30 cellular contexts compared by ENCODE assay signal in the genomic region with DNA sequence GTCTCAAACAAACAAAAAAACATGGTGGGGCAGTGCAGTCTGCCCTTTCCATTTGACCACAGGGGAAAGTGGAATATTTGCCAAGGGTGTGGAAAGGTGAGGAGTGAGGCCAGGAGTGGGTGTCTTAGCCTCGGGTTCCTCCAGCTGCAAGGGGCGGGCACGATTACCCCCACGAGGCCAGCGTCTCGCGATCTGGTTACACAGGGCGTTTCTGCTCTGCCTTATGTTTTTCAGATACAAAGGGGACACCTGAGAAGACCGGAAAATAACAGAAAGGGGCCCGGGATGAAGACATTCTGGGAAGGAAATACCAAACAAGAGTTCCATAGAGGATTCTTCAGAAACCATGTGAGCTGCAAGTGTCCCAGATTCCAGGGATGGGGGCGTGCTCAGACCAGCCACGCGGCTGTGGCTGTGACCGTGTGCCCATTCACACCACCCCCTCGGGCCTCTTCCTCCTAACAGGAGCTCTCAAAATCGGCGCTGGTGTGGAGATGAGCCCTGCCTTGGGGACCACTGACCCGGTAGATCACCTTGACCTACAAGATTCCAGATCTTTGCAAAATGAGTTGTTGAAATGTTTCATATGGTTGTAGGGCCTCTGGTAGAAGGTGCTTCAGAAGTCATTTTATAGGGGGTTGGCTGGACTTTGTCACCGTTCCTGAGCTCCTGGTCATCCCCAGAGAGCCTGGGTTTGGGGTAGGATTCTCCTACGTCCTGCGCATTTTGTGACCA. TPM values are rescaled to one million over a fixed set of nuclear protein-coding genes. Genes with fewer than 3 reads are reported as not detected.
A peak's percentile ranks its signal among the peaks of the same experiment; 100 is the strongest.
DNase-seq lines count a peak whose midpoint lies in the region; ATAC-seq and TF ChIP-seq lines count a peak whose summit lies in the region.
"Had no signal": no experiment of that assay in that cellular context is flagged by ENCODE, and none has a peak within 500 bp of the region (broad histone marks: within the 10 kb centered on the region; RNA-seq: fewer than 3 reads in every experiment).

No MANE protein-coding gene starts in this region.

- no peak for ATAC-seq in activated T-cell treated with anti-CD3 and anti-CD28 coated beads, Interleukin-2, amount 50 U/mL, for 72 hours (replicated peaks in 1 of 2)

- H3K4me3 Mint-ChIP-seq in activated T-cell treated with anti-CD3 and anti-CD28 coated beads, Interleukin-2, amount 50 U/mL, for 72 hours, result no peak overlapping the region
- H3K4me3 Mint-ChIP-seq: activated CD4-positive, alpha-beta T cell treated with anti-CD3 and anti-CD28 coated beads, Interleukin-2, amount 10 ng/mL, durations not matched to agents 24 days and 14 days; central memory CD8-positive, alpha-beta T cell; naive thymus-derived CD4-positive, alpha-beta T cell; stimulated activated naive CD8-positive, alpha-beta T cell treated with anti-CD3 and anti-CD28 coated beads, Interleukin-15, amount 100 ng/mL, for 72 hours had no signal

- peaks cover 24% of the 10 kb centered on the region for H3K4me1 Mint-ChIP-seq in activated T-cell treated with anti-CD3 and anti-CD28 coated beads, Interleukin-2, amount 50 U/mL, for 72 hours (ENCODE audit: low read depth)

- H3K9me3 Mint-ChIP-seq in activated T-cell treated with anti-CD3 and anti-CD28 coated beads, Interleukin-2, amount 50 U/mL, for 72 hours, result no peaks in the 10 kb centered on the region
- H3K9me3 Mint-ChIP-seq: activated CD4-positive, alpha-beta T cell treated with anti-CD3 and anti-CD28 coated beads, Interleukin-2, amount 10 ng/mL, durations not matched to agents 24 days and 14 days; central memory CD8-positive, alpha-beta T cell; H9; IgD-negative memory B cell; naive thymus-derived CD4-positive, alpha-beta T cell; stimulated activated naive CD8-positive, alpha-beta T cell treated with anti-CD3 and anti-CD28 coated beads, Interleukin-15, amount 100 ng/mL, for 72 hours had no signal

- H3K4me2 ChIP-seq in BLaER1 treated with 17β-estradiol and CSF1 and Interleukin-3, amounts not matched to agents 10 nM and 100 nM, result peak overlapping the region in 8 of 11 experiments; percentile 10 to 93 (median 84); a peak in 12 of 22 replicates
- peak overlapping the region; percentile 62 for H3K4me2 ChIP-seq in smooth muscle cell

- H3K36me3 ChIP-seq in BLaER1 treated with 17β-estradiol and CSF1 and Interleukin-3, amounts not matched to agents 10 nM and 100 nM, result no peaks in the 10 kb centered on the region
- H3K36me3 ChIP-seq in muscle layer of colon (ENCODE audit: insufficient read depth, low read length), result no peaks in the 10 kb centered on the region
- H3K36me3 ChIP-seq in smooth muscle cell (ENCODE audit: low read depth), result no peaks in the 10 kb centered on the region
- no peaks in the 10 kb centered on the region for H3K36me3 ChIP-seq in MG63
- H3K36me3 ChIP-seq: ascending aorta had no signal

- H3K27ac Mint-ChIP-seq in activated T-cell treated with anti-CD3 and anti-CD28 coated beads, Interleukin-2, amount 50 U/mL, for 72 hours, result no peak overlapping the region
- H3K27ac Mint-ChIP-seq: IgD-negative memory B cell had no signal

- no peaks in the 10 kb centered on the region for H3K36me3 Mint-ChIP-seq in activated T-cell treated with anti-CD3 and anti-CD28 coated beads, Interleukin-2, amount 50 U/mL, for 72 hours (ENCODE audit: insufficient read depth in 2 of 2)
- H3K36me3 Mint-ChIP-seq: IgD-negative memory B cell; naive thymus-derived CD4-positive, alpha-beta T cell had no signal

- H2AFZ ChIP-seq in smooth muscle cell (ENCODE audit: low read depth), result peak overlapping the region; percentile 1

- peaks cover 19 to 84% (median 57%) of the 10 kb centered on the region in 10 experiments for H3K4me1 ChIP-seq in BLaER1 treated with 17β-estradiol and CSF1 and Interleukin-3, amounts not matched to agents 10 nM and 100 nM
- H3K4me1 ChIP-seq in muscle layer of colon (ENCODE audit: insufficient read depth, low read length) (peaks cover 55% of the 10 kb centered on the region), smooth muscle cell (ENCODE audit: low read depth) (no peaks in the 10 kb centered on the region)

- no peak overlapping the region for H3K4me3 ChIP-seq in BLaER1 treated with 17β-estradiol and CSF1 and Interleukin-3, amounts not matched to agents 10 nM and 100 nM
- H3K4me3 ChIP-seq in muscle layer of colon (ENCODE audit: low read depth in 1 of 2, low read length in 2 of 2) (peak overlapping the region in 1 of 2 donors; percentile 8), smooth muscle cell (no peak overlapping the region), MG63 (no peak overlapping the region)
- H3K4me3 ChIP-seq: ascending aorta had no signal

- no peak overlapping the region for H3K27ac ChIP-seq in BLaER1 treated with 17β-estradiol and CSF1 and Interleukin-3, amounts not matched to agents 10 nM and 100 nM
- H3K27ac ChIP-seq in angular gyrus (ENCODE audit: low read depth, low read length) (peak overlapping the region; percentile 24), muscle layer of colon (ENCODE audit: low read depth, low read length) (peak overlapping the region; percentile 71), smooth muscle cell (ENCODE audit: low read depth) (peak overlapping the region; percentile 35)
- H3K27ac ChIP-seq: ascending aorta, VCaP had no signal

- H4K20me1 ChIP-seq in BLaER1 treated with 17β-estradiol and CSF1 and Interleukin-3, amounts not matched to agents 10 nM and 100 nM, result peaks cover 0 to 36% (median 0%) of the 10 kb centered on the region in 11 experiments; a peak in 5 of 22 replicates
- H4K20me1 ChIP-seq in smooth muscle cell (ENCODE audit: low read depth), result no peaks in the 10 kb centered on the region

- WGBS in smooth muscle cell (ENCODE audit: low lambda C conversion rate), result 75% methylated on average over 21 of the region's 21 CpGs

- no peaks in the 10 kb centered on the region for H3K9me3 ChIP-seq in BLaER1 treated with 17β-estradiol and CSF1 and Interleukin-3, amounts not matched to agents 10 nM and 100 nM (replicated peaks in 1 of 11)
- H3K9me3 ChIP-seq in muscle layer of colon (ENCODE audit: low read length), result no peaks in the 10 kb centered on the region
- no peaks in the 10 kb centered on the region for H3K9me3 ChIP-seq in smooth muscle cell (replicated peaks; ENCODE audit: low read depth)
- no peaks in the 10 kb centered on the region for H3K9me3 ChIP-seq in MG63
- H3K9me3 ChIP-seq: ascending aorta had no signal

- H3F3A ChIP-seq in smooth muscle cell (ENCODE audit: low read depth), result peaks cover 16% of the 10 kb centered on the region

- H3K27me3 Mint-ChIP-seq in activated T-cell treated with anti-CD3 and anti-CD28 coated beads, Interleukin-2, amount 50 U/mL, for 72 hours (ENCODE audit: low read depth), result no peaks in the 10 kb centered on the region
- H3K27me3 Mint-ChIP-seq: activated CD4-positive, alpha-beta T cell treated with anti-CD3 and anti-CD28 coated beads, Interleukin-2, amount 10 ng/mL, durations not matched to agents 24 days and 14 days; central memory CD8-positive, alpha-beta T cell had no signal

- TF ChIP-seq CTCF in smooth muscle cell (IDR thresholded peaks at IDR 0.05; ENCODE audit: borderline replicate concordance, insufficient read depth, poor library complexity, severe bottlenecking), result no peak

- H3K79me2 ChIP-seq in smooth muscle cell (ENCODE audit: low read depth), result no peaks in the 10 kb centered on the region

- H3K27me3 ChIP-seq in BLaER1 treated with 17β-estradiol and CSF1 and Interleukin-3, amounts not matched to agents 10 nM and 100 nM, result peaks cover 0 to 42% (median 0%) of the 10 kb centered on the region in 11 experiments; a peak in 7 of 22 replicates
- H3K27me3 ChIP-seq in muscle layer of colon (ENCODE audit: control insufficient read depth in 1 of 2, insufficient read depth in 2 of 2, low read length in 2 of 2), result no peaks in the 10 kb centered on the region
- H3K27me3 ChIP-seq in smooth muscle cell (ENCODE audit: low read depth), result no peaks in the 10 kb centered on the region
- H3K27me3 ChIP-seq in MG63, result no peaks in the 10 kb centered on the region
- H3K27me3 ChIP-seq: ascending aorta had no signal

- H3K9ac ChIP-seq in BLaER1 treated with 17β-estradiol and CSF1 and Interleukin-3, amounts not matched to agents 10 nM and 100 nM, result no peak overlapping the region; a peak in 1 of 22 replicates
- H3K9ac ChIP-seq in muscle layer of colon (ENCODE audit: low read length) (no peak overlapping the region), smooth muscle cell (ENCODE audit: low read depth) (no peak overlapping the region)

- DNase-seq in smooth muscle cell (lab: John Stamatoyannopoulos, UW; ENCODE audit: unreplicated experiment), result no peak
- DNase-seq in NCI-H146 (lab: John Stamatoyannopoulos, UW), result no peak
- DNase-seq in pons (ENCODE audit: low spot score), result no peak
- no peak for DNase-seq in MG63
- no peak for DNase-seq in activated T-cell treated with anti-CD3 and anti-CD28 coated beads, Interleukin-2, amount 50 U/mL, for 72 hours
- DNase-seq: activated CD4-positive, alpha-beta T cell treated with anti-CD3 and anti-CD28 coated beads, Interleukin-2, amount 10 ng/mL, durations not matched to agents 24 days and 14 days; activated naive CD4-positive, alpha-beta T cell treated with anti-CD3 and anti-CD28 coated beads, Interleukin-2, amount 50 U/mL, for 16 hours; Calu3; H9; head of caudate nucleus; left cardiac atrium; mesendoderm; naive thymus-derived CD4-positive, alpha-beta T cell; NCI-H1417; NCI-H446 treated with DMSO at 0.1 percent for 48 hours; stimulated activated naive CD8-positive, alpha-beta T cell treated with anti-CD3 and anti-CD28 coated beads, Interleukin-15, amount 100 ng/mL, for 72 hours had no signal

RNA-seq across cellular contexts. Expression of gene FAM178B, which starts 34.2 kb away (rescaled TPM):
- 7.9 TPM in 1 of 2 replicates, not detected in the other for total RNA-seq in smooth muscle cell
- 3.5 and 6.2 TPM in 2 replicates for polyA plus RNA-seq in smooth muscle cell
- total RNA-seq in MG63 (2014; rRNA removed; shearing (Covaris generic); ENCODE audit: low replicate concordance), result not detected in 2 replicates
- total RNA-seq in activated T-cell treated with anti-CD3 and anti-CD28 coated beads, Interleukin-2, amount 50 U/mL, for 72 hours, result 1 to 10 TPM; 1.0 to 1.2 TPM
- total RNA-seq: A673; activated CD4-positive, alpha-beta T cell treated with anti-CD3 and anti-CD28 coated beads, Interleukin-2, amount 10 ng/mL, durations not matched to agents 24 days and 14 days; ascending aorta; Calu3; dermis microvascular lymphatic vessel endothelial cell; endothelial cell of umbilical vein; OCI-LY7; osteocyte; urinary bladder had no signal
- polyA plus RNA-seq: BJ, endothelial cell of umbilical vein, IgD-negative memory B cell had no signal

Comparison
In these comparisons a context has a peak if more than half of its experiments do, and no peak if none do; other contexts are left out.
1. H3K27ac ChIP-seq: peak in angular gyrus (single experiment), muscle layer of colon (single experiment) and smooth muscle cell (single experiment); none in BLaER1 treated with 17β-estradiol and CSF1 and Interleukin-3, amounts not matched to agents 10 nM and 100 nM (0 of 11).